ENCODE assay signal across 20 cellular contexts in the genomic region with DNA sequence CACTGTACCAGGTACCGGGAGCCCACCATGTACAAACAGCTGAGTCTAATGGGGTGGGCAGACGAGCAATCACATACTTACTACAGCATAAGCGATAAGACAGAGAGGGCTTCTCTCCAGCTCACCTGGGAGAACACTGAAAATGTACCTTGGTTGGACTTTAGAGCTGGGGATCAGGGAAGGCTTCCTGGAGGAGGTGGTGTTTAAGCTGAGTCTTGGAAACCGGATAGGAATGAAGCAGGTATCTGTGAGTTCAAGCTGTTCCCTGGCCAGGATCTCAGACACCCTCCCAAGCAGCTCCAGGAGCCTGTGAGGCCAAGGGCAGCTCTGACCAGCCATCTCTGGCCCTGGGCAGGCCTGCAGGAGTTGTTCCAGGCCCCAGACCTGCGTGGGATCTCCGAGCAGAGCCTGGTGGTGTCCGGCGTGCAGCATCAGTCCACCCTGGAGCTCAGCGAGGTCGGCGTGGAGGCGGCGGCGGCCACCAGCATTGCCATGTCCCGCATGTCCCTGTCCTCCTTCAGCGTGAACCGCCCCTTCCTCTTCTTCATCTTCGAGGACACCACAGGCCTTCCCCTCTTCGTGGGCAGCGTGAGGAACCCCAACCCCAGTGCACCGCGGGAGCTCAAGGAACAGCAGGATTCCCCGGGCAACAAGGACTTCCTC. TPM values are rescaled to one million over a fixed set of nuclear protein-coding genes. Genes with fewer than 3 reads are reported as not detected.
"Had no signal": no experiment of that assay in that cellular context is flagged by ENCODE, and none has a peak within 500 bp of the region (broad histone marks: within the 10 kb centered on the region; RNA-seq: fewer than 3 reads in every experiment).

No MANE protein-coding gene starts in this region.

- H3K4me3 Mint-ChIP-seq: activated naive CD4-positive, alpha-beta T cell treated with anti-CD3 and anti-CD28 coated beads for 36 hours; activated naive CD8-positive, alpha-beta T cell treated with anti-CD3 and anti-CD28 coated beads, Interleukin-2, amount 50 U/mL, for 24 hours; effector memory CD8-positive, alpha-beta T cell; neural crest cell; stimulated activated naive CD8-positive, alpha-beta T cell treated with anti-CD3 and anti-CD28 coated beads, Interleukin-15, amount 100 ng/mL, for 72 hours had no signal

- H3K9me3 ChIP-seq: left ventricle myocardium inferior, pancreas, sigmoid colon, spleen, upper lobe of left lung had no signal

- H3K27ac ChIP-seq: VCaP had no signal

- DNase-seq: activated CD4-positive, alpha-beta T cell treated with anti-CD3 and anti-CD28 coated beads, Interleukin-2, amount 50 U/mL, for 48 hours; activated naive CD4-positive, alpha-beta T cell treated with anti-CD3 and anti-CD28 coated beads for 36 hours; activated naive CD8-positive, alpha-beta T cell treated with anti-CD3 and anti-CD28 coated beads, Interleukin-2, amount 50 U/mL, for 24 hours; aorta; cerebellar nuclear complex; dermis blood vessel endothelial cell; effector memory CD8-positive, alpha-beta T cell; left ventricle myocardium inferior; midbrain; pancreas; sigmoid colon; spleen; stimulated activated CD4-positive, alpha-beta T cell treated with anti-CD3 and anti-CD28 coated beads, Interleukin-1b, Interleukin-23, amount 100 ng/mL, for 48 hours; stimulated activated naive CD8-positive, alpha-beta T cell treated with anti-CD3 and anti-CD28 coated beads, Interleukin-15, amount 100 ng/mL, for 72 hours had no signal

- H3K4me3 ChIP-seq: left ventricle myocardium inferior, sigmoid colon had no signal

- H3K36me3 ChIP-seq: left ventricle myocardium inferior, pancreas, sigmoid colon, spleen, upper lobe of left lung had no signal

- H3K27ac Mint-ChIP-seq: activated naive CD4-positive, alpha-beta T cell treated with anti-CD3 and anti-CD28 coated beads for 36 hours; activated naive CD8-positive, alpha-beta T cell treated with anti-CD3 and anti-CD28 coated beads, Interleukin-2, amount 50 U/mL, for 24 hours; activated T-helper 2 cell treated with anti-CD3 and anti-CD28 coated beads, Interferon-gamma antibody, Interleukin-2, Interleukin-4, amounts not matched to agents 10 μg/mL and 5 μg/mL and 100 μg/mL, durations not matched to agents 14 hours and 24 hours and 36 hours; stimulated activated naive CD8-positive, alpha-beta T cell treated with anti-CD3 and anti-CD28 coated beads, Interleukin-15, amount 100 ng/mL, for 72 hours had no signal

- H3K4me1 ChIP-seq: left ventricle myocardium inferior, pancreas, sigmoid colon had no signal

- H3K27me3 ChIP-seq: pancreas, sigmoid colon, spleen, upper lobe of left lung had no signal

- ATAC-seq: activated naive CD8-positive, alpha-beta T cell treated with anti-CD3 and anti-CD28 coated beads, Interleukin-2, amount 50 U/mL, for 24 hours; effector memory CD8-positive, alpha-beta T cell; stimulated activated naive CD8-positive, alpha-beta T cell treated with anti-CD3 and anti-CD28 coated beads, Interleukin-15, amount 100 ng/mL, for 72 hours had no signal

- H3K9me3 Mint-ChIP-seq: activated naive CD4-positive, alpha-beta T cell treated with anti-CD3 and anti-CD28 coated beads for 36 hours; activated naive CD8-positive, alpha-beta T cell treated with anti-CD3 and anti-CD28 coated beads, Interleukin-2, amount 50 U/mL, for 24 hours; activated T-helper 2 cell treated with anti-CD3 and anti-CD28 coated beads, Interferon-gamma antibody, Interleukin-2, Interleukin-4, amounts not matched to agents 10 μg/mL and 5 μg/mL and 100 μg/mL, durations not matched to agents 14 hours and 24 hours and 36 hours; effector memory CD8-positive, alpha-beta T cell; neural crest cell; stimulated activated naive CD8-positive, alpha-beta T cell treated with anti-CD3 and anti-CD28 coated beads, Interleukin-15, amount 100 ng/mL, for 72 hours had no signal

- H3K27me3 Mint-ChIP-seq: activated naive CD8-positive, alpha-beta T cell treated with anti-CD3 and anti-CD28 coated beads, Interleukin-2, amount 50 U/mL, for 24 hours; stimulated activated naive CD8-positive, alpha-beta T cell treated with anti-CD3 and anti-CD28 coated beads, Interleukin-15, amount 100 ng/mL, for 72 hours had no signal

RNA-seq across cellular contexts. Expression of a gene that starts 8.0 kb away (rescaled TPM):
- total RNA-seq: activated naive CD4-positive, alpha-beta T cell treated with anti-CD3 and anti-CD28 coated beads for 36 hours; activated T-helper 2 cell treated with anti-CD3 and anti-CD28 coated beads, Interferon-gamma antibody, Interleukin-2, Interleukin-4, amounts not matched to agents 10 μg/mL and 5 μg/mL and 100 μg/mL, durations not matched to agents 14 hours and 24 hours and 36 hours; dermis blood vessel endothelial cell; T-helper 1 cell treated with Interleukin-12 subunit alpha and Interleukin-12 subunit beta and Interleukin-4 antibody, amounts not matched to agents 30 ng/mL and 1 ng/mL, for 36 hours had no signal

RNA-seq across cellular contexts. Expression of a gene that starts 11.2 kb away (rescaled TPM):
- total RNA-seq: activated naive CD4-positive, alpha-beta T cell treated with anti-CD3 and anti-CD28 coated beads for 36 hours; temporal lobe had no signal
